Comparison of ENCODE assay signal across 29 cellular contexts in the genomic region with DNA sequence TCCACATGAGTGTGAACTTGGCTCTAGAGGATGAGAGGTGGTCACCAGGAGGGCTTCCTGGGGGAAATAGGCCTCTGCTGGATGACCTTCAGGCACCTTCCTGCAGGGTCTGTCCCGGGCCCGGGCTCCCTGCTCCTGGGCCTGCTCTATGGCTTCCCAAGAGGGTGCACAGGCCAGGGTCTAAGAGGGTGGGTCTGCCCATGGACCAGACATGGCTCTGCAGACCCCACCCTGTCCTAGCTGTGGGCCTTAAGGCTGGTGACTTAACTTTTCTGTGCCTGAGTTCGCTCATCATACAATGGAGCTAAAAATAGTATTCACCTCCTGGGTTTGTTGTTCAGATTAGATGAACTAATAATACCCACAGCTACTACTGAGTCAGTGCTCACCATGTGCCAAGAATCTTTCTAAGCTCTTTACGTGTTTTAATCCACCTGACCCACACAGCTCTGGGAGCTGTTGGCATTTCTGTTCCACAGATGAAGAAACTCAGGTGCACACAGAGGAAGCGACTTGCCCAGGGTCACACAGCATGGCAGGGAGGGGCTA. TPM values are rescaled to one million over a fixed set of nuclear protein-coding genes. Genes with fewer than 3 reads are reported as not detected.
DNase-seq lines count a peak whose midpoint lies in the region; ATAC-seq and TF ChIP-seq lines count a peak whose summit lies in the region.
"Had no signal": no experiment of that assay in that cellular context is flagged by ENCODE, and none has a peak within 500 bp of the region (broad histone marks: within the 10 kb centered on the region; RNA-seq: fewer than 3 reads in every experiment).

No MANE protein-coding gene starts in this region.

- H4K20me1 ChIP-seq in IMR-90 (ENCODE audit: insufficient read depth, low read length) = no peaks in the 10 kb centered on the region

- TF ChIP-seq CTCF in IMR-90 (conservative IDR thresholded peaks at IDR 0.05; ENCODE audit: low read depth, low read length) (no peak), cardiac fibroblast (IDR thresholded peaks at IDR 0.05; ENCODE audit: low read depth, low read length) (no peak)

- TF ChIP-seq RAD21 in IMR-90 (IDR thresholded peaks at IDR 0.05; ENCODE audit: low read length) = no peak

- dilution Hi-C loops in IMR-90 (cut with HindIII; ENCODE audit: low sequenced_read_pairs, unreplicated experiment) = no loop called here

- H3K4me3 ChIP-seq in IMR-90 (ENCODE audit: insufficient read depth, low read depth, low read length) (no peak overlapping the region), cardiac fibroblast (replicated peaks in 1 of 2; ENCODE audit: low read depth in 2 of 2, low read length in 2 of 2) (no peak overlapping the region)
- H3K4me3 ChIP-seq: dorsolateral prefrontal cortex, GM12878, K562, lower lobe of right lung, transverse colon had no signal

- no peaks in the 10 kb centered on the region for H3K79me1 ChIP-seq in IMR-90 (ENCODE audit: low read depth in 1 of 2, low read length in 2 of 2)

- DNase-seq in A172 (ENCODE audit: low spot score) (peak; percentile 13), IMR-90 (peak; percentile 55), cardiac fibroblast (ENCODE audit: low read depth in 2 of 2) (peak; percentile 12 to 49), kidney tubule cell (ENCODE audit: low spot score) (peak; percentile 23), head of caudate nucleus (no peak), iPS-NIHi11 (ENCODE audit: low spot score) (no peak), medulla oblongata (ENCODE audit: extremely low spot score) (no peak)
- DNase-seq in activated CD4-positive, alpha-beta T cell treated with anti-CD3 and anti-CD28 coated beads for 1 hour = no peak
- DNase-seq: activated CD4-positive, alpha-beta T cell treated with anti-CD3 and anti-CD28 coated beads, Interleukin-2, amount 10 ng/mL, durations not matched to agents 24 days and 14 days; activated T-cell treated with anti-CD3 and anti-CD28 coated beads, Interleukin-2, amount 50 U/mL, for 4 hours; amniotic stem cell; Calu3; central memory CD4-positive, alpha-beta T cell; DND-41; dorsolateral prefrontal cortex; foreskin melanocyte; lower lobe of right lung; NCI-H146; NCI-H524; RPMI8226; stimulated activated CD8-positive, alpha-beta memory T cell treated with anti-CD3 and anti-CD28 coated beads, Interleukin-4, amount 100 ng/mL, for 48 hours; transverse colon had no signal

- H2BK20ac ChIP-seq in IMR-90 (ENCODE audit: low read depth, low read length) = no peak overlapping the region

- H3K27ac ChIP-seq in IMR-90 (ENCODE audit: insufficient read depth, low read length) = no peak overlapping the region
- H3K27ac ChIP-seq: dorsolateral prefrontal cortex, lower lobe of right lung, transverse colon, VCaP had no signal

- TF ChIP-seq POLR2A in IMR-90 (IDR thresholded peaks at IDR 0.05; ENCODE audit: low read depth, low read length) = no peak

- H2BK5ac ChIP-seq in IMR-90 (ENCODE audit: low read depth, low read length, poor library complexity, severe bottlenecking) = no peak overlapping the region

- H2AK5ac ChIP-seq in IMR-90 (ENCODE audit: low read depth, low read length) = no peak overlapping the region

- H3K4ac ChIP-seq in IMR-90 (ENCODE audit: low read depth, low read length) = no peak overlapping the region

- H3K36me3 ChIP-seq in IMR-90 (ENCODE audit: control insufficient read depth, insufficient read depth, low read length) = no peaks in the 10 kb centered on the region
- H3K36me3 ChIP-seq: lower lobe of right lung, transverse colon had no signal

- no peak overlapping the region for H3K9ac ChIP-seq in IMR-90 (ENCODE audit: low read depth, low read length)

- no peak overlapping the region for H2AFZ ChIP-seq in IMR-90 (replicated peaks; ENCODE audit: low read length, poor library complexity)

- H3K9me3 ChIP-seq in IMR-90 (ENCODE audit: control insufficient read depth, insufficient read depth, low read length) = no peaks in the 10 kb centered on the region
- H3K9me3 ChIP-seq: lower lobe of right lung, transverse colon had no signal

- H2BK15ac ChIP-seq in IMR-90 (ENCODE audit: low read depth, low read length) = no peak overlapping the region

- H3K18ac ChIP-seq in IMR-90 (ENCODE audit: low read depth, low read length) = no peak overlapping the region

- no peak for ATAC-seq in IMR-90 (ENCODE audit: low read depth)
- ATAC-seq: activated T-cell treated with anti-CD3 and anti-CD28 coated beads, Interleukin-2, amount 50 U/mL, for 4 hours; GM12878; K562; lower lobe of right lung had no signal

- peaks cover 1% of the 10 kb centered on the region; the same call in 1 of the 2 replicates for H3K4me1 ChIP-seq in IMR-90 (ENCODE audit: control insufficient read depth, insufficient read depth, low read length)
- H3K4me1 ChIP-seq: lower lobe of right lung, transverse colon had no signal

- H3K56ac ChIP-seq in IMR-90 (ENCODE audit: extremely low read depth, insufficient read depth, low read length) = no peak overlapping the region

- no peak overlapping the region for H4K91ac ChIP-seq in IMR-90 (ENCODE audit: insufficient read depth, low read depth, low read length)

- no TSS peak for BruUV-seq in IMR-90 (replicated peaks; lab: Mats Ljungman, UMichigan)

- peaks cover 70% of the 10 kb centered on the region for H3K27me3 ChIP-seq in IMR-90 (ENCODE audit: control insufficient read depth, insufficient read depth, low read length)

- H3K23ac ChIP-seq in IMR-90 (ENCODE audit: low read depth, low read length) = no peak overlapping the region

- no peaks in the 10 kb centered on the region for H3K9me1 ChIP-seq in IMR-90 (ENCODE audit: insufficient read depth, low read length)

- CTCF ChIA-PET in IMR-90 (lab: Yijun Ruan, JAX) = interaction anchor here (0.5 to 0.6 kb wide), 2 partner anchors 13 to 324 kb away, joined by 4 to 5 read pairs; no protein-coding TSS in a partner anchor

- no peak overlapping the region for H4K5ac ChIP-seq in IMR-90 (ENCODE audit: low read depth, low read length)

- no peak overlapping the region for H4K8ac ChIP-seq in IMR-90 (ENCODE audit: low read depth in 2 of 2, low read length in 2 of 2)

- intact Hi-C loops in IMR-90 (cut with micrococcal nuclease) (no loop called here), head of caudate nucleus (cut with DNase I) (no loop called here)

- in situ Hi-C loops in IMR-90 (cut with MboI; ENCODE audit: low sequenced_read_pairs) = no loop called here

- POLR2A ChIA-PET in IMR-90 (lab: Charles Lee; ENCODE audit: unreplicated experiment) = no interaction called here

- no peak overlapping the region for H3K14ac ChIP-seq in IMR-90 (replicated peaks; ENCODE audit: low read depth, low read length)

- no peak overlapping the region for H2BK120ac ChIP-seq in IMR-90 (ENCODE audit: low read depth, low read length)

- no peak overlapping the region for H3K4me2 ChIP-seq in IMR-90 (ENCODE audit: low read depth, low read length)

- H2AK9ac ChIP-seq in IMR-90 (replicated peaks; ENCODE audit: low read depth, low read length, poor library complexity) = no peak overlapping the region

- no CpG with 5 or more reads among the region's 5 CpGs for WGBS in IMR-90 (ENCODE audit: extremely low coverage in 2 of 2, insufficient read length in 1 of 2), 2 experiments

TF ChIP-seq in IMR-90, 13 proteins besides CTCF, POLR2A, EP300 and RAD21:
- TF ChIP-seq RCOR1 (IDR thresholded peaks at IDR 0.05; ENCODE audit: insufficient replicate concordance, low read length) = no peak
- TF ChIP-seq CHD1 (IDR thresholded peaks at IDR 0.05; ENCODE audit: low read depth, low read length) = no peak
- TF ChIP-seq SMC3 (IDR thresholded peaks at IDR 0.05; ENCODE audit: low read depth, low read length) = no peak
- no peak for TF ChIP-seq RFX5 (IDR thresholded peaks at IDR 0.05; ENCODE audit: low read depth, low read length)
- TF ChIP-seq, protein P1, sequence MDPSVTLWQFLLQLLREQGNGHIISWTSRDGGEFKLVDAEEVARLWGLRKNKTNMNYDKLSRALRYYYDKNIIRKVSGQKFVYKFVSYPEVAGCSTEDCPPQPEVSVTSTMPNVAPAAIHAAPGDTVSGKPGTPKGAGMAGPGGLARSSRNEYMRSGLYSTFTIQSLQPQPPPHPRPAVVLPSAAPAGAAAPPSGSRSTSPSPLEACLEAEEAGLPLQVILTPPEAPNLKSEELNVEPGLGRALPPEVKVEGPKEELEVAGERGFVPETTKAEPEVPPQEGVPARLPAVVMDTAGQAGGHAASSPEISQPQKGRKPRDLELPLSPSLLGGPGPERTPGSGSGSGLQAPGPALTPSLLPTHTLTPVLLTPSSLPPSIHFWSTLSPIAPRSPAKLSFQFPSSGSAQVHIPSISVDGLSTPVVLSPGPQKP (IDR thresholded peaks at IDR 0.05; ENCODE audit: borderline replicate concordance, low read depth, low read length) = no peak
- TF ChIP-seq BHLHE40 (IDR thresholded peaks at IDR 0.05; ENCODE audit: low read depth, low read length) = no peak
- TF ChIP-seq, protein P2, sequence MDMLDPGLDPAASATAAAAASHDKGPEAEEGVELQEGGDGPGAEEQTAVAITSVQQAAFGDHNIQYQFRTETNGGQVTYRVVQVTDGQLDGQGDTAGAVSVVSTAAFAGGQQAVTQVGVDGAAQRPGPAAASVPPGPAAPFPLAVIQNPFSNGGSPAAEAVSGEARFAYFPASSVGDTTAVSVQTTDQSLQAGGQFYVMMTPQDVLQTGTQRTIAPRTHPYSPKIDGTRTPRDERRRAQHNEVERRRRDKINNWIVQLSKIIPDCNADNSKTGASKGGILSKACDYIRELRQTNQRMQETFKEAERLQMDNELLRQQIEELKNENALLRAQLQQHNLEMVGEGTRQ (IDR thresholded peaks at IDR 0.05; ENCODE audit: low read depth, low read length) = no peak
- TF ChIP-seq CEBPB (IDR thresholded peaks at IDR 0.05; ENCODE audit: low read depth, low read length) = no peak
- TF ChIP-seq MAZ (IDR thresholded peaks at IDR 0.05; ENCODE audit: borderline replicate concordance, low read depth, low read length) = no peak
- TF ChIP-seq MXI1 (IDR thresholded peaks at IDR 0.05; ENCODE audit: borderline replicate concordance, low read depth, low read length) = no peak
- TF ChIP-seq MAFK (IDR thresholded peaks at IDR 0.05; ENCODE audit: low read depth, low read length) = no peak
- TF ChIP-seq NFE2L2 (IDR thresholded peaks at IDR 0.05; ENCODE audit: low read depth, low read length) = no peak
- no peak for TF ChIP-seq FOS (IDR thresholded peaks at IDR 0.05; ENCODE audit: low read depth, low read length)
TF ChIP-seq in IMR-90: peak in this region for 0.

RNA-seq across cellular contexts. Expression of a gene that starts 14.4 kb away (rescaled TPM):
- 0.16 and 0.17 TPM in 2 replicates for total RNA-seq in A172 (2014; rRNA removed; shearing (Covaris generic))
- 0.18 and 0.28 TPM in 2 replicates for total RNA-seq in IMR-90 (2012; rRNA removed)
- polyA plus RNA-seq in IMR-90 (2012; rRNA removed) = 0.92 and 1.0 TPM in 2 replicates
- 0.61 and 2.2 TPM in 2 replicates for polyA plus RNA-seq in IMR-90 (2012; cell fraction: cytosol; rRNA removed)
- 1.1 and 1.2 TPM in 2 replicates for polyA plus RNA-seq in IMR-90 (2012; cell fraction: nucleus; rRNA removed; ENCODE audit: low replicate concordance)
- total RNA-seq: activated CD4-positive, alpha-beta T cell treated with anti-CD3 and anti-CD28 coated beads, Interleukin-2, amount 10 ng/mL, durations not matched to agents 24 days and 14 days; Calu3; HT-29; K562; T-helper 2 cell treated with Interferon-gamma antibody and Interleukin-4, amounts not matched to agents 100 ng/mL and 5 ng/mL, for 36 hours had no signal
- polyA plus RNA-seq: CD14-positive monocyte, GM12878, K562, keratinocyte had no signal

Comparison
In these comparisons a context has a peak if more than half of its experiments do, and no peak if none do; other contexts are left out.
1. DNase-seq: peak in A172 (single experiment), IMR-90 (single experiment), cardiac fibroblast (2 of 2) and kidney tubule cell (single experiment); none in head of caudate nucleus (0 of 42), activated CD4-positive, alpha-beta T cell treated with anti-CD3 and anti-CD28 coated beads for 1 hour (single experiment), iPS-NIHi11 (single experiment) and medulla oblongata (single experiment).